In the genomic region with DNA sequence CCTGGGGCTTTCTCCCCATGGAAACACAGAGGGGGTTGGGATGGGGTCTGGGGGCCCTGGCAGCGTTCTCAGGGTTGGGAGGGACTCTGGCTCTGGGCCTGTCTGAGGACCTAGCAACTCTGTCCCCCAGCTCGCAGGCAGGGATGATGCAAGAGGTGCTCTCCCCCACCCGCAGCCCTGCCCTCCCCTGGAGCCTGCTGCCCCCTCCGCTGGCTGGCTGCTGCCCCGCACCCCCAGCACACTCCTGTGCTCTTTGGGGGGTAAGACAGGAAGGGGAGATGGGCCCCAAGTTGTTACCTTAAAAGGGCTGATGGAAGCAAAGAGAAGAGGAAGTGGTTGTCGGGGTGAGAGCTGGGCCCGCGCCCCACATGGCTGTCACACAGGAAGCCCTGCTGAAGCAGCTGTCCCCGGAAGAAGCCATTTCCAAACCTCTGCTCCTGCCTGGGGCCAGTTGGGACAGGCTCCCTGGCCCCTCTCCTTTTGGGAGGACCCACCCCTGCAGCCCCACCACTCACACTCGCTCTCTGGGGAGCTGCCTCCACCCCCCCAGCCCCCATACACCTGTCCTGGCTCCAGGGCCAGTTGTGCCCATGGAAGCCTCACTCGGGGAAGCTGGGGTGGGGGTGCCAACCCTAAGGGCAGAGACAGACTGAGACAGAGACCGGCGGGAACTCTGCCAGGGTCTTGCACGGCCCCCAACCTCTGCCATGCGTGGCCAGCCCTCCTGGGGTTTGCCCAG, we compare ENCODE assay signal across 8 cellular contexts. TPM values are rescaled to one million over a fixed set of nuclear protein-coding genes. Genes with fewer than 3 reads are reported as not detected.
DNase-seq lines count a peak whose midpoint lies in the region; ATAC-seq lines count a peak whose summit lies in the region.

No MANE protein-coding gene starts in this region.

- H3K27ac Mint-ChIP-seq in CD8-positive, alpha-beta memory T cell, result peak overlapping the region; percentile 92 to 100 (median 96)

- peaks cover 25 to 39% (median 34%) of the 10 kb centered on the region in 3 donors for H3K4me1 Mint-ChIP-seq in CD8-positive, alpha-beta memory T cell

- CTCF ChIA-PET in CD8-positive, alpha-beta memory T cell (lab: Charles Lee), result interaction anchor here (0.8 to 3.5 kb wide), 10 partner anchors 34 to 223 kb away, joined by 3 to 34 read pairs (median 5); a partner anchor contains a TSS

- H3K4me3 ChIP-seq in CD8-positive, alpha-beta memory T cell (ENCODE audit: low read length), result peak overlapping the region; percentile 99

- POLR2A ChIA-PET in CD8-positive, alpha-beta memory T cell (lab: Charles Lee), result interaction anchor here (0.5 to 6.2 kb wide), 14 partner anchors 8 to 562 kb away, joined by 3 to 86 read pairs (median 3); a partner anchor contains a TSS

- peaks cover 35% of the 10 kb centered on the region for H3K36me3 ChIP-seq in CD8-positive, alpha-beta memory T cell (ENCODE audit: insufficient read depth, low read length)

- H3K4me1 ChIP-seq in CD8-positive, alpha-beta memory T cell (ENCODE audit: insufficient read depth, low read length), result peaks cover 33% of the 10 kb centered on the region

- no peaks in the 10 kb centered on the region for H3K27me3 ChIP-seq in CD8-positive, alpha-beta memory T cell (ENCODE audit: insufficient read depth, low read length, poor library complexity, severe bottlenecking)

- H3K27me3 Mint-ChIP-seq in CD8-positive, alpha-beta memory T cell, result peaks cover 0 to 14% of the 10 kb centered on the region in 2 donors

- ATAC-seq in HG03066 (IDR thresholded peaks at IDR 0.05; ENCODE audit: low read depth, unreplicated experiment), result peak; percentile 36
- ATAC-seq in HG02610 (IDR thresholded peaks at IDR 0.05; ENCODE audit: unreplicated experiment), result no peak
- ATAC-seq in HG02970 (IDR thresholded peaks at IDR 0.05; ENCODE audit: low FRiP score, unreplicated experiment), result no peak

- peak overlapping the region; percentile 94 to 100 (median 98) for H3K4me3 Mint-ChIP-seq in CD8-positive, alpha-beta memory T cell

- H3K36me3 Mint-ChIP-seq in CD8-positive, alpha-beta memory T cell, result peaks cover 12 to 43% (median 18%) of the 10 kb centered on the region in 3 donors

- peak overlapping the region; percentile 71 for H3K27ac ChIP-seq in CD8-positive, alpha-beta memory T cell (ENCODE audit: low read depth, low read length)

- H3K9me3 ChIP-seq in CD8-positive, alpha-beta memory T cell (ENCODE audit: low read length), result no peaks in the 10 kb centered on the region

- peak; percentile 72 to 93 (median 91) for DNase-seq in CD8-positive, alpha-beta memory T cell
- DNase-seq in activated CD4-positive, alpha-beta T cell treated with anti-CD3 and anti-CD28 coated beads for 24 hours (ENCODE audit: low read depth in 2 of 2), result peak; percentile 61 to 62
- peak; percentile 71 for DNase-seq in effector CD4-positive, alpha-beta T cell
- peak; percentile 70 for DNase-seq in stimulated activated CD4-positive, alpha-beta T cell treated with anti-CD3 and anti-CD28 coated beads, Interleukin-12 subunit alpha, Interleukin-12 subunit beta, amount 100 ng/mL, for 4 hours
- DNase-seq in NCI-H1417 treated with DMSO at 0.1 percent for 48 hours (lab: John Stamatoyannopoulos, UW), result no peak

- peaks cover 0 to 2% (median 0%) of the 10 kb centered on the region in 5 donors for H3K9me3 Mint-ChIP-seq in CD8-positive, alpha-beta memory T cell

RNA-seq across cellular contexts. Expression of a gene that starts 2.5 kb away (rescaled TPM):
- total RNA-seq in CD8-positive, alpha-beta memory T cell, result 100 to 1,000 TPM; 889 to 952 TPM
- polyA plus RNA-seq in CD8-positive, alpha-beta memory T cell, result 1,446 TPM

RNA-seq across cellular contexts. Expression of a gene that starts 7.6 kb away (rescaled TPM):
- 100 to 1,000 TPM; 268 to 271 TPM for total RNA-seq in CD8-positive, alpha-beta memory T cell
- 208 TPM for polyA plus RNA-seq in CD8-positive, alpha-beta memory T cell

RNA-seq across cellular contexts. Expression of a gene that starts 7.8 kb away (rescaled TPM):
- total RNA-seq in CD8-positive, alpha-beta memory T cell, result 10 to 100 TPM; 63.6 to 70.9 TPM
- 68.8 TPM for polyA plus RNA-seq in CD8-positive, alpha-beta memory T cell

RNA-seq across cellular contexts. Expression of a gene that starts 13.2 kb away (rescaled TPM):
- 10 to 100 TPM; 12.7 to 17.6 TPM for total RNA-seq in CD8-positive, alpha-beta memory T cell
- 1.4 TPM for polyA plus RNA-seq in CD8-positive, alpha-beta memory T cell
